ENCODE assay signal across 8 cellular contexts in genomic region chr10:119542990-119543813, GRCh38. TPM values are rescaled to one million over a fixed set of nuclear protein-coding genes. Genes with fewer than 3 reads are reported as not detected.
DNase-seq lines count a peak whose midpoint lies in the region; ATAC-seq and TF ChIP-seq lines count a peak whose summit lies in the region.

No MANE protein-coding gene starts in this region.

- ATAC-seq in HG03280 (IDR thresholded peaks at IDR 0.05; ENCODE audit: unreplicated experiment) (peak; percentile 36), aorta (ENCODE audit: low FRiP score) (peak; percentile 75)

- H3K9me3 Mint-ChIP-seq in progenitor cell of endocrine pancreas (ENCODE audit: low read depth): no peaks in the 10 kb centered on the region

- peaks cover 0 to 3% of the 10 kb centered on the region in 2 donors for H3K4me1 ChIP-seq in aorta (ENCODE audit: control insufficient read depth in 1 of 2, insufficient read depth in 2 of 2, low read length in 2 of 2)

- peak overlapping the region; percentile 74 for H3K4me3 Mint-ChIP-seq in progenitor cell of endocrine pancreas (ENCODE audit: low read depth)

- no peaks in the 10 kb centered on the region for H3K36me3 Mint-ChIP-seq in progenitor cell of endocrine pancreas (ENCODE audit: insufficient read depth)

- DNase-seq in AML-193 (lab: John Stamatoyannopoulos, UW) (peak; percentile 51 to 71), OCI-M2 (lab: John Stamatoyannopoulos, UW; ENCODE audit: unreplicated experiment) (peak; percentile 31), head of caudate nucleus (peak in 30 of 42 donors; percentile 19 to 63 (median 31)), progenitor cell of endocrine pancreas (ENCODE audit: low spot score, unreplicated experiment) (peak; percentile 39), aorta (peak; percentile 78 to 88)
- peak; percentile 47 for DNase-seq in activated T-helper 9 cell treated with anti-CD3 and anti-CD28 coated beads, Interleukin-2, amount 50 U/mL, for 16 hours (ENCODE audit: low read depth)

- no peak overlapping the region for H3K27ac Mint-ChIP-seq in progenitor cell of endocrine pancreas

- H3K27ac ChIP-seq in aorta (ENCODE audit: low read depth in 1 of 2, low read length in 2 of 2): no peak overlapping the region

- intact Hi-C loops in head of caudate nucleus (cut with DNase I) (no loop called here), aorta (cut with DNase I) (loop anchor here in 1 of 2 donors (5.0 kb wide), 1 partner anchor 346 kb away; no protein-coding TSS in a partner anchor)

- no peaks in the 10 kb centered on the region for H3K36me3 ChIP-seq in aorta (ENCODE audit: control insufficient read depth in 1 of 2, insufficient read depth in 2 of 2, low read length in 1 of 2)

- no peaks in the 10 kb centered on the region for H3K27me3 ChIP-seq in aorta (ENCODE audit: control insufficient read depth in 1 of 2, insufficient read depth in 2 of 2, low read length in 1 of 2)

- peaks cover 6% of the 10 kb centered on the region for H3K4me1 Mint-ChIP-seq in progenitor cell of endocrine pancreas (ENCODE audit: low read depth)

- peak; percentile 27 for TF ChIP-seq POLR2A in GM19099 (IDR thresholded peaks at IDR 0.05; ENCODE audit: extremely low read depth, insufficient read length, low read depth)

- peak; percentile 59 for TF ChIP-seq CTCF in progenitor cell of endocrine pancreas (IDR thresholded peaks at IDR 0.05; ENCODE audit: unreplicated experiment)

- H3K9me3 ChIP-seq in aorta (ENCODE audit: control insufficient read depth, low read length): no peaks in the 10 kb centered on the region

- H3K4me3 ChIP-seq in aorta (ENCODE audit: low read length in 2 of 2): peak overlapping the region; percentile 64 to 79

- peaks cover 74% of the 10 kb centered on the region for H3K27me3 Mint-ChIP-seq in progenitor cell of endocrine pancreas

- WGBS in aorta, 2 donors: 1% methylated on average over 56 to 77 of the region's 77 CpGs

RNA-seq across cellular contexts. Expression of gene RGS10, which starts 0.7 kb away (rescaled TPM):
- total RNA-seq in progenitor cell of endocrine pancreas (0.96 and 2.0 TPM in 2 replicates), aorta (10 to 100 TPM; 14.4 to 28.9 TPM)
- 10 to 100 TPM; 50.0 to 76.1 TPM for polyA plus RNA-seq in aorta

RNA-seq across cellular contexts. Expression of gene TIAL1, which starts 53.6 kb away (rescaled TPM):
- 177 and 189 TPM in 2 replicates for total RNA-seq in progenitor cell of endocrine pancreas
- total RNA-seq in aorta: 100 to 1,000 TPM in 1 of 2 donors, 10 to 100 TPM in 1; 91.4 to 123 TPM
- 10 to 100 TPM; 29.2 to 74.6 TPM for polyA plus RNA-seq in aorta

Comparison
In these comparisons a context has a peak if more than half of its experiments do, and no peak if none do; other contexts are left out.
1. DNase-seq: peak in every context shown above with its lines; median percentile 83 in aorta; 61 in AML-193; 47 in activated T-helper 9 cell treated with anti-CD3 and anti-CD28 coated beads, Interleukin-2, amount 50 U/mL, for 16 hours; 39 in progenitor cell of endocrine pancreas; 31 in OCI-M2; 31 in head of caudate nucleus.